In the genomic region with DNA sequence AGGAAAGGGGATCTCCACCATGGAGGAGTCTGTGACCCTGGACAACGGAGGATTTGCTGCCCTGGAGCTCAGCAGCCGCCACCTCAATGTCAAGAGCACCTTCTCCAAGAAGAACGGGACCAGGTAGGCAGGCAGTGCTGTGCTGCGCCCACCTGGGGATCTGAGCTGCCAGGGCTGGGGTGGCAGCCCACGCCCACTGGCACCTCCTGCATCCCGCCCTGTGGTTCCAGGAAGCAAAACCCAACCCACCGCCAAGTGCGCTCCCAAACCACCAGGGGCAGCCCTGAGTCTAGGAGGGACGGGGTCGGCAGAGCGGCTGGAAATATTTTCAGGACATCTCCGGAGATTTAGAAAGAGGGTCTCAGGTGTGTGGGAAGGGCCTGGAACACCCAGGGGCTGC, we compare ENCODE assay signal across 3 cellular contexts.
TF ChIP-seq lines count a peak whose summit lies in the region.

No MANE protein-coding gene starts in this region.

TF ChIP-seq in SK-N-SH, 30 proteins besides CTCF, POLR2A, EP300 and RAD21:
- TF ChIP-seq EZH2phosphoT487 (IDR thresholded peaks at IDR 0.05; ENCODE audit: borderline replicate concordance, low read depth) (no peak), MEF2A (IDR thresholded peaks at IDR 0.05; ENCODE audit: borderline replicate concordance, low read depth) (no peak), SMC3 (IDR thresholded peaks at IDR 0.05; ENCODE audit: low read depth, low read length) (no peak), RCOR1 (IDR thresholded peaks at IDR 0.05; ENCODE audit: low read length) (no peak), FOXJ3 (CRISPR knock-in tag; IDR thresholded peaks at IDR 0.05) (no peak), TAF1 (IDR thresholded peaks at IDR 0.05; ENCODE audit: borderline replicate concordance, low read depth, low read length) (no peak), ELF1 (IDR thresholded peaks at IDR 0.05) (no peak), GATA2 (CRISPR knock-in tag; IDR thresholded peaks at IDR 0.05) (no peak), RFX5 (IDR thresholded peaks at IDR 0.05; ENCODE audit: low read length) (no peak), CHD2 (IDR thresholded peaks at IDR 0.05; ENCODE audit: low read length, partially characterized antibody) (no peak), GABPA (IDR thresholded peaks at IDR 0.05; ENCODE audit: low read depth) (no peak), YY1 (IDR thresholded peaks at IDR 0.05; ENCODE audit: low read depth) (no peak), NFIC (IDR thresholded peaks at IDR 0.05; ENCODE audit: borderline replicate concordance) (no peak), POLR2AphosphoS5 (IDR thresholded peaks at IDR 0.05; ENCODE audit: low read depth, low read length) (no peak)
- TF ChIP-seq, protein P1, sequence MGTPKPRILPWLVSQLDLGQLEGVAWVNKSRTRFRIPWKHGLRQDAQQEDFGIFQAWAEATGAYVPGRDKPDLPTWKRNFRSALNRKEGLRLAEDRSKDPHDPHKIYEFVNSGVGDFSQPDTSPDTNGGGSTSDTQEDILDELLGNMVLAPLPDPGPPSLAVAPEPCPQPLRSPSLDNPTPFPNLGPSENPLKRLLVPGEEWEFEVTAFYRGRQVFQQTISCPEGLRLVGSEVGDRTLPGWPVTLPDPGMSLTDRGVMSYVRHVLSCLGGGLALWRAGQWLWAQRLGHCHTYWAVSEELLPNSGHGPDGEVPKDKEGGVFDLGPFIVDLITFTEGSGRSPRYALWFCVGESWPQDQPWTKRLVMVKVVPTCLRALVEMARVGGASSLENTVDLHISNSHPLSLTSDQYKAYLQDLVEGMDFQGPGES (IDR thresholded peaks at IDR 0.05; ENCODE audit: low read depth, low read length), result no peak
- TF ChIP-seq, protein P2, sequence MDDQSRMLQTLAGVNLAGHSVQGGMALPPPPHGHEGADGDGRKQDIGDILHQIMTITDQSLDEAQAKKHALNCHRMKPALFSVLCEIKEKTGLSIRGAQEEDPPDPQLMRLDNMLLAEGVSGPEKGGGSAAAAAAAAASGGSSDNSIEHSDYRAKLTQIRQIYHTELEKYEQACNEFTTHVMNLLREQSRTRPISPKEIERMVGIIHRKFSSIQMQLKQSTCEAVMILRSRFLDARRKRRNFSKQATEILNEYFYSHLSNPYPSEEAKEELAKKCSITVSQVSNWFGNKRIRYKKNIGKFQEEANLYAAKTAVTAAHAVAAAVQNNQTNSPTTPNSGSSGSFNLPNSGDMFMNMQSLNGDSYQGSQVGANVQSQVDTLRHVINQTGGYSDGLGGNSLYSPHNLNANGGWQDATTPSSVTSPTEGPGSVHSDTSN (IDR thresholded peaks at IDR 0.05), result no peak
- TF ChIP-seq, protein P3, sequence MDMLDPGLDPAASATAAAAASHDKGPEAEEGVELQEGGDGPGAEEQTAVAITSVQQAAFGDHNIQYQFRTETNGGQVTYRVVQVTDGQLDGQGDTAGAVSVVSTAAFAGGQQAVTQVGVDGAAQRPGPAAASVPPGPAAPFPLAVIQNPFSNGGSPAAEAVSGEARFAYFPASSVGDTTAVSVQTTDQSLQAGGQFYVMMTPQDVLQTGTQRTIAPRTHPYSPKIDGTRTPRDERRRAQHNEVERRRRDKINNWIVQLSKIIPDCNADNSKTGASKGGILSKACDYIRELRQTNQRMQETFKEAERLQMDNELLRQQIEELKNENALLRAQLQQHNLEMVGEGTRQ (IDR thresholded peaks at IDR 0.05; ENCODE audit: borderline replicate concordance, low read depth, low read length), result no peak
- TF ChIP-seq, protein P4, sequence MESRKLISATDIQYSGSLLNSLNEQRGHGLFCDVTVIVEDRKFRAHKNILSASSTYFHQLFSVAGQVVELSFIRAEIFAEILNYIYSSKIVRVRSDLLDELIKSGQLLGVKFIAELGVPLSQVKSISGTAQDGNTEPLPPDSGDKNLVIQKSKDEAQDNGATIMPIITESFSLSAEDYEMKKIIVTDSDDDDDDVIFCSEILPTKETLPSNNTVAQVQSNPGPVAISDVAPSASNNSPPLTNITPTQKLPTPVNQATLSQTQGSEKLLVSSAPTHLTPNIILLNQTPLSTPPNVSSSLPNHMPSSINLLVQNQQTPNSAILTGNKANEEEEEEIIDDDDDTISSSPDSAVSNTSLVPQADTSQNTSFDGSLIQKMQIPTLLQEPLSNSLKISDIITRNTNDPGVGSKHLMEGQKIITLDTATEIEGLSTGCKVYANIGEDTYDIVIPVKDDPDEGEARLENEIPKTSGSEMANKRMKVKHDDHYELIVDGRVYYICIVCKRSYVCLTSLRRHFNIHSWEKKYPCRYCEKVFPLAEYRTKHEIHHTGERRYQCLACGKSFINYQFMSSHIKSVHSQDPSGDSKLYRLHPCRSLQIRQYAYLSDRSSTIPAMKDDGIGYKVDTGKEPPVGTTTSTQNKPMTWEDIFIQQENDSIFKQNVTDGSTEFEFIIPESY (IDR thresholded peaks at IDR 0.05; ENCODE audit: borderline replicate concordance, low read depth), result no peak

TF ChIP-seq in SK-N-SH treated with all-trans-retinoic acid at 6 μM for 48 hours, 23 proteins besides CTCF, POLR2A, EP300 and RAD21 (continued from another document and continues in another):
- TF ChIP-seq, protein P5, sequence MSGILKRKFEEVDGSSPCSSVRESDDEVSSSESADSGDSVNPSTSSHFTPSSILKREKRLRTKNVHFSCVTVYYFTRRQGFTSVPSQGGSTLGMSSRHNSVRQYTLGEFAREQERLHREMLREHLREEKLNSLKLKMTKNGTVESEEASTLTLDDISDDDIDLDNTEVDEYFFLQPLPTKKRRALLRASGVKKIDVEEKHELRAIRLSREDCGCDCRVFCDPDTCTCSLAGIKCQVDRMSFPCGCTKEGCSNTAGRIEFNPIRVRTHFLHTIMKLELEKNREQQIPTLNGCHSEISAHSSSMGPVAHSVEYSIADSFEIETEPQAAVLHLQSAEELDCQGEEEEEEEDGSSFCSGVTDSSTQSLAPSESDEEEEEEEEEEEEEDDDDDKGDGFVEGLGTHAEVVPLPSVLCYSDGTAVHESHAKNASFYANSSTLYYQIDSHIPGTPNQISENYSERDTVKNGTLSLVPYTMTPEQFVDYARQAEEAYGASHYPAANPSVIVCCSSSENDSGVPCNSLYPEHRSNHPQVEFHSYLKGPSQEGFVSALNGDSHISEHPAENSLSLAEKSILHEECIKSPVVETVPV (CRISPR knock-in tag; IDR thresholded peaks at IDR 0.05), result no peak
- TF ChIP-seq ESRRG (CRISPR knock-in tag; IDR thresholded peaks at IDR 0.05) (no peak), PPARA (CRISPR knock-in tag; IDR thresholded peaks at IDR 0.05; ENCODE audit: borderline replicate concordance) (no peak), ZNF8 (CRISPR knock-in tag; IDR thresholded peaks at IDR 0.05) (no peak), RARB (CRISPR knock-in tag; IDR thresholded peaks at IDR 0.05) (no peak), GLIS3 (CRISPR knock-in tag; IDR thresholded peaks at IDR 0.05) (no peak), TCF4 (CRISPR knock-in tag; IDR thresholded peaks at IDR 0.05; ENCODE audit: borderline replicate concordance) (no peak), BACH2 (CRISPR knock-in tag; IDR thresholded peaks at IDR 0.05; ENCODE audit: borderline replicate concordance) (no peak), ZFP30 (CRISPR knock-in tag; IDR thresholded peaks at IDR 0.05) (no peak)
- TF ChIP-seq, protein P6, sequence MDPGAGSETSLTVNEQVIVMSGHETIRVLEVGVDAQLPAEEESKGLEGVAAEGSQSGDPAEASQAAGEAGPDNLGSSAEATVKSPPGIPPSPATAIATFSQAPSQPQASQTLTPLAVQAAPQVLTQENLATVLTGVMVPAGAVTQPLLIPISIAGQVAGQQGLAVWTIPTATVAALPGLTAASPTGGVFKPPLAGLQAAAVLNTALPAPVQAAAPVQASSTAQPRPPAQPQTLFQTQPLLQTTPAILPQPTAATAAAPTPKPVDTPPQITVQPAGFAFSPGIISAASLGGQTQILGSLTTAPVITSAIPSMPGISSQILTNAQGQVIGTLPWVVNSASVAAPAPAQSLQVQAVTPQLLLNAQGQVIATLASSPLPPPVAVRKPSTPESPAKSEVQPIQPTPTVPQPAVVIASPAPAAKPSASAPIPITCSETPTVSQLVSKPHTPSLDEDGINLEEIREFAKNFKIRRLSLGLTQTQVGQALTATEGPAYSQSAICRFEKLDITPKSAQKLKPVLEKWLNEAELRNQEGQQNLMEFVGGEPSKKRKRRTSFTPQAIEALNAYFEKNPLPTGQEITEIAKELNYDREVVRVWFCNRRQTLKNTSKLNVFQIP (CRISPR knock-in tag; IDR thresholded peaks at IDR 0.05; ENCODE audit: borderline replicate concordance, low read depth), result no peak
- TF ChIP-seq, protein P7, sequence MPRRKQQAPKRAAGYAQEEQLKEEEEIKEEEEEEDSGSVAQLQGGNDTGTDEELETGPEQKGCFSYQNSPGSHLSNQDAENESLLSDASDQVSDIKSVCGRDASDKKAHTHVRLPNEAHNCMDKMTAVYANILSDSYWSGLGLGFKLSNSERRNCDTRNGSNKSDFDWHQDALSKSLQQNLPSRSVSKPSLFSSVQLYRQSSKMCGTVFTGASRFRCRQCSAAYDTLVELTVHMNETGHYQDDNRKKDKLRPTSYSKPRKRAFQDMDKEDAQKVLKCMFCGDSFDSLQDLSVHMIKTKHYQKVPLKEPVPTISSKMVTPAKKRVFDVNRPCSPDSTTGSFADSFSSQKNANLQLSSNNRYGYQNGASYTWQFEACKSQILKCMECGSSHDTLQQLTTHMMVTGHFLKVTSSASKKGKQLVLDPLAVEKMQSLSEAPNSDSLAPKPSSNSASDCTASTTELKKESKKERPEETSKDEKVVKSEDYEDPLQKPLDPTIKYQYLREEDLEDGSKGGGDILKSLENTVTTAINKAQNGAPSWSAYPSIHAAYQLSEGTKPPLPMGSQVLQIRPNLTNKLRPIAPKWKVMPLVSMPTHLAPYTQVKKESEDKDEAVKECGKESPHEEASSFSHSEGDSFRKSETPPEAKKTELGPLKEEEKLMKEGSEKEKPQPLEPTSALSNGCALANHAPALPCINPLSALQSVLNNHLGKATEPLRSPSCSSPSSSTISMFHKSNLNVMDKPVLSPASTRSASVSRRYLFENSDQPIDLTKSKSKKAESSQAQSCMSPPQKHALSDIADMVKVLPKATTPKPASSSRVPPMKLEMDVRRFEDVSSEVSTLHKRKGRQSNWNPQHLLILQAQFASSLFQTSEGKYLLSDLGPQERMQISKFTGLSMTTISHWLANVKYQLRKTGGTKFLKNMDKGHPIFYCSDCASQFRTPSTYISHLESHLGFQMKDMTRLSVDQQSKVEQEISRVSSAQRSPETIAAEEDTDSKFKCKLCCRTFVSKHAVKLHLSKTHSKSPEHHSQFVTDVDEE (CRISPR knock-in tag; IDR thresholded peaks at IDR 0.05), result no peak

TF ChIP-seq in HCT116, 20 proteins besides CTCF, POLR2A, EP300 and RAD21:
- no peak for TF ChIP-seq TCF7L2 (IDR thresholded peaks at IDR 0.05; ENCODE audit: borderline replicate concordance, extremely low read depth, insufficient read depth, insufficient read length)
- no peak for TF ChIP-seq ELF1 (IDR thresholded peaks at IDR 0.05; ENCODE audit: borderline replicate concordance, low read depth)
- no peak for TF ChIP-seq EZH2 (IDR thresholded peaks at IDR 0.05)
- TF ChIP-seq, protein P4 (IDR thresholded peaks at IDR 0.05; ENCODE audit: extremely low read depth, insufficient replicate concordance, low read length), result no peak
- TF ChIP-seq SP1 (IDR thresholded peaks at IDR 0.05; ENCODE audit: low read depth), result no peak
- TF ChIP-seq, protein P8, sequence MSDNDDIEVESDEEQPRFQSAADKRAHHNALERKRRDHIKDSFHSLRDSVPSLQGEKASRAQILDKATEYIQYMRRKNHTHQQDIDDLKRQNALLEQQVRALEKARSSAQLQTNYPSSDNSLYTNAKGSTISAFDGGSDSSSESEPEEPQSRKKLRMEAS (IDR thresholded peaks at IDR 0.05), result no peak
- TF ChIP-seq POLR2AphosphoS5 (IDR thresholded peaks at IDR 0.05; ENCODE audit: low read depth, low read length), result no peak
- TF ChIP-seq ZNF274 (IDR thresholded peaks at IDR 0.05; ENCODE audit: low read depth, low read length), result no peak
- no peak for TF ChIP-seq EZH2phosphoT487 (IDR thresholded peaks at IDR 0.05; ENCODE audit: borderline replicate concordance)
- no peak for TF ChIP-seq JUND (IDR thresholded peaks at IDR 0.05)
